In the genomic region with DNA sequence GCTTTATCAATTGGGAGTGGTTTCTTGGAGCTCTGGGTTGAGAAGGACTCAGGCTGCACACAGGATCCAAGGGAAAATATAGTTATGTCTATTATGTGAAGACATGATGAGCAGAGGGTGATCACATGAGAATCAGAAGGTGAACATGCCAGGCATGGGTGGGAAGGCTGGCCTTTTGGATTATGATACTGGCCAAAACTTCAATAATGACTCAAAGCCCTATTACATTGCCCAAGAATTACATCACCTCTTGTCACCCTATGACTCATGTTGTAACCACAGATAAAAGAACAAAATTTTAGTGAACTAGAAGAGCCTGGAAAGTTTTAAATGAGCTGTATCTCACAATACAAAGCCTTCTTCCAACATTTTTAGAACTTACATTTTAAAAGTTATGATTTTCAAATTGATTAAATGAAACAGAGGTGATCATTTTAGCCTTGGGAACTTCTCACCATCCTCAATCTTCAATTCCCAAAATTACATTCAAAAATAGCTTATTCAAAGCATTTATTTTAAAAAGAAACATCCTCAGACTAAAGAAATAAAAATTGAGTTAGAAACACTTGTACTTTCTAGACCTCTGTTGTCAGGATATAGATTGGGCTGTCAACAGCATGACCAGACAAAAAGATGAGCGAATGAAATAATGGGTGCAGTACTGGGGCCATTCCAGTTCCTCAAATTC, we compare ENCODE assay signal across 10 cellular contexts.
DNase-seq lines count a peak whose midpoint lies in the region; ATAC-seq, FAIRE-seq and TF ChIP-seq lines count a peak whose summit lies in the region.
"Had no signal": no experiment of that assay in that cellular context is flagged by ENCODE, and none has a peak within 500 bp of the region (broad histone marks: within the 10 kb centered on the region; RNA-seq: fewer than 3 reads in every experiment).

No MANE protein-coding gene starts in this region.

- CTCF ChIA-PET in A673 (lab: Charles Lee) = no interaction called here
- CTCF ChIA-PET in activated CD4-positive, alpha-beta T cell treated with anti-CD3 and anti-CD28 coated beads, Interleukin-2, amount 10 ng/mL, durations not matched to agents 7 days and 5 days (lab: Charles Lee) = interaction anchor here (0.5 kb wide), 1 partner anchor 1108 kb away, joined by 3 read pairs; no protein-coding TSS in a partner anchor

- H3K4me3 ChIP-seq in A673 (ENCODE audit: low read depth, low read length, poor library complexity, severe bottlenecking) = no peak overlapping the region

- no peaks in the 10 kb centered on the region for H3K36me3 Mint-ChIP-seq in activated CD4-positive, alpha-beta T cell treated with anti-CD3 and anti-CD28 coated beads, Interleukin-2, amount 10 ng/mL, durations not matched to agents 7 days and 5 days (ENCODE audit: low read depth)

- POLR2A ChIA-PET in A673 (lab: Charles Lee; ENCODE audit: low non-redundant PET) = no interaction called here
- POLR2A ChIA-PET in activated CD4-positive, alpha-beta T cell treated with anti-CD3 and anti-CD28 coated beads, Interleukin-2, amount 10 ng/mL, durations not matched to agents 7 days and 5 days (lab: Charles Lee) = no interaction called here

- no peak overlapping the region for H3K4me3 Mint-ChIP-seq in activated CD4-positive, alpha-beta T cell treated with anti-CD3 and anti-CD28 coated beads, Interleukin-2, amount 10 ng/mL, durations not matched to agents 7 days and 5 days
- H3K4me3 Mint-ChIP-seq: activated B cell treated with CpG ODN at 0.5 μM for 24 hours, nephron had no signal

- FAIRE-seq in urothelium cell line (lab: Jason Lieb, UNC) = no peak

- BruUV-seq in A673 (replicated peaks; lab: Mats Ljungman, UMichigan) = no TSS peak

- H3K9me3 ChIP-seq in A673 (ENCODE audit: low read depth, low read length, poor library complexity, severe bottlenecking) = no peaks in the 10 kb centered on the region

- DNase-seq in A673 (ENCODE audit: low spot score) (peak; percentile 36), epithelial cell of prostate (ENCODE audit: low read depth, low spot score) (peak; percentile 59), urothelium cell line (ENCODE audit: low spot score) (peak; percentile 41), NCI-H2081 treated with DMSO at 0.1 percent for 48 hours (lab: John Stamatoyannopoulos, UW) (no peak), NCI-H524 (lab: John Stamatoyannopoulos, UW) (no peak)
- no peak for DNase-seq in activated CD4-positive, alpha-beta T cell treated with anti-CD3 and anti-CD28 coated beads, Interleukin-2, amount 10 ng/mL, durations not matched to agents 7 days and 5 days
- DNase-seq: activated B cell treated with CpG ODN at 0.5 μM for 24 hours had no signal

- H3K9me3 Mint-ChIP-seq in activated CD4-positive, alpha-beta T cell treated with anti-CD3 and anti-CD28 coated beads, Interleukin-2, amount 10 ng/mL, durations not matched to agents 7 days and 5 days = peaks cover 6% of the 10 kb centered on the region
- H3K9me3 Mint-ChIP-seq: nephron had no signal

- no peak overlapping the region for H3K27ac ChIP-seq in A673 (ENCODE audit: low read depth, low read length, poor library complexity, severe bottlenecking)
- H3K27ac ChIP-seq in epithelial cell of prostate = peak overlapping the region; percentile 78

- TF ChIP-seq CTCF in A673 (conservative IDR thresholded peaks at IDR 0.05; ENCODE audit: low read depth, low read length) = no peak

- H3K36me3 ChIP-seq in A673 (ENCODE audit: insufficient read depth, low read length, poor library complexity, severe bottlenecking) = no peaks in the 10 kb centered on the region

- no peaks in the 10 kb centered on the region for H3K27me3 ChIP-seq in A673 (replicated peaks; ENCODE audit: insufficient read depth, low read depth, low read length, poor library complexity)

- no peaks in the 10 kb centered on the region for H3K27me3 Mint-ChIP-seq in activated CD4-positive, alpha-beta T cell treated with anti-CD3 and anti-CD28 coated beads, Interleukin-2, amount 10 ng/mL, durations not matched to agents 7 days and 5 days
- H3K27me3 Mint-ChIP-seq: activated B cell treated with CpG ODN at 0.5 μM for 24 hours had no signal

- ATAC-seq in GM19452 (IDR thresholded peaks at IDR 0.05; ENCODE audit: unreplicated experiment) = peak; percentile 68
- ATAC-seq in HG03460 (IDR thresholded peaks at IDR 0.05; ENCODE audit: unreplicated experiment) = peak; percentile 91

- intact Hi-C loops in A673 (cut with micrococcal nuclease; ENCODE audit: unreplicated experiment) = no loop called here

- no peak overlapping the region for H3K27ac Mint-ChIP-seq in activated CD4-positive, alpha-beta T cell treated with anti-CD3 and anti-CD28 coated beads, Interleukin-2, amount 10 ng/mL, durations not matched to agents 7 days and 5 days
- H3K27ac Mint-ChIP-seq: activated B cell treated with CpG ODN at 0.5 μM for 24 hours, nephron had no signal

- no peaks in the 10 kb centered on the region for H3K4me1 Mint-ChIP-seq in activated CD4-positive, alpha-beta T cell treated with anti-CD3 and anti-CD28 coated beads, Interleukin-2, amount 10 ng/mL, durations not matched to agents 7 days and 5 days
- H3K4me1 Mint-ChIP-seq: activated B cell treated with CpG ODN at 0.5 μM for 24 hours had no signal

- H3K4me1 ChIP-seq in A673 (ENCODE audit: insufficient read depth, low read length, poor library complexity, severe bottlenecking) = peaks cover 6% of the 10 kb centered on the region

Comparison
In these comparisons a context has a peak if more than half of its experiments do, and no peak if none do; other contexts are left out.
1. DNase-seq: peak in A673 (single experiment), epithelial cell of prostate (single experiment) and urothelium cell line (single experiment); none in NCI-H2081 treated with DMSO at 0.1 percent for 48 hours (single experiment), NCI-H524 (0 of 2) and activated CD4-positive, alpha-beta T cell treated with anti-CD3 and anti-CD28 coated beads, Interleukin-2, amount 10 ng/mL, durations not matched to agents 7 days and 5 days (single experiment).